ENCODE assay signal across 8 cellular contexts in the genomic region with DNA sequence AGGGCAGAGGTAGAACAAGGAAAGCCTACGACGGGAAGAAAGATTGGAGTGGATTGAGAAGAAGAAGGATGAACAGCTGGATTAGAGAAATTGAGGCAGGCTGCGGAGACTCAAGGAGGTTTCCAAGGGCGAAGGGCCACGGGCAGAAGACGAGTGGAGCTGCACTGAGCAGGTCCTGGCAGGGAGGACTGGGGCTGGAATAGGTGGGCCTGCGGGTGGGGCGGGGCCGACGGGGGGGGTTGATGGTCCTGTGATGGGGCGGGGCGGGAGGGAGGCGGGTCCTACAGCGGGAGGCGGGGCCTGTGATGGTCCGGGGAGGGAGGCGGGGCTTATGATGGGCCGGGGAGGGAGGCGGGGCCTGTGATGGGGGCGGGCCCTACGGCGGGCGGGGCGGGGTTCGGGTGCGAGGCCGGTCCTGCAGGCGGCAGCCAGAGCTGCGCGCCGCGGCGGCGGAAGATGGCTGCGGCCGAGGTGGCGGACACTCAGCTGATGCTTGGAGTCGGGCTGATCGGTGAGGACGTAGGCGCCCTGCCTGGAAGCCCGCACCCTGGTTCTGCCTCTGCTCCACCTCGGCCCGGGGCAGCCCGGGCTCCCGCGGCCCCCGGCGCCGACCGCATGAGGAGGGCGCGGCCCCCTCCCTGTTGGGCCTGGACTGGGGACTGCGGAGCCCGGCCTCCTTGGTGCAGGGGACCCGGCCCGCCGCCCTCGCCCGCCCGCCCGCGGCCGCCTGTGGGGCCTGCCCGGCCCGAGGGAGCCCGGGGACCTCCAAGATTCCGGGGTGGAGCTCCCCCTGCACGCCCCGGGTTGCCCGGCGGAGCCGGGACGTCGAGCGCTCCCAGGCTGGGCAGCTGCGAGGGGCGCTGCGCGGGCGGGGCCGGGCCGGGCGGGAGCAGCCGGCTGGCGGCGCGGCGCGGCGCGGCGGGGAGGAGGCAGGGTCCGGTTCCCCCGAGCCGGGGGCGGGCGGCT. TPM values are rescaled to one million over a fixed set of nuclear protein-coding genes. Genes with fewer than 3 reads are reported as not detected.
DNase-seq lines count a peak whose midpoint lies in the region; ATAC-seq and TF ChIP-seq lines count a peak whose summit lies in the region.

A gene with protein sequence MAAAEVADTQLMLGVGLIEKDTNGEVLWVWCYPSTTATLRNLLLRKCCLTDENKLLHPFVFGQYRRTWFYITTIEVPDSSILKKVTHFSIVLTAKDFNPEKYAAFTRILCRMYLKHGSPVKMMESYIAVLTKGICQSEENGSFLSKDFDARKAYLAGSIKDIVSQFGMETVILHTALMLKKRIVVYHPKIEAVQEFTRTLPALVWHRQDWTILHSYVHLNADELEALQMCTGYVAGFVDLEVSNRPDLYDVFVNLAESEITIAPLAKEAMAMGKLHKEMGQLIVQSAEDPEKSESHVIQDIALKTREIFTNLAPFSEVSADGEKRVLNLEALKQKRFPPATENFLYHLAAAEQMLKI (plus strand): TSS at position 427 of the 966 bp plus-strand sequence. CDS start 30 bp downstream, at position 457.

- peaks cover 16% of the 10 kb centered on the region for H3K4me1 ChIP-seq in CD8-positive, alpha-beta memory T cell (ENCODE audit: insufficient read depth, low read length)
- peaks cover 17% of the 10 kb centered on the region for H3K4me1 ChIP-seq in RWPE2 (ENCODE audit: insufficient read depth, poor library complexity, severe bottlenecking)
- peaks cover 0 to 13% (median 3%) of the 10 kb centered on the region in 3 donors for H3K4me1 ChIP-seq in gastroesophageal sphincter
- H3K4me1 ChIP-seq in neutrophil (ENCODE audit: control insufficient read depth in 1 of 2, insufficient read depth in 1 of 2, low read depth in 1 of 2, low read length in 1 of 2), result peaks cover 49 to 60% of the 10 kb centered on the region in 2 experiments

- TF ChIP-seq POLR2A in gastroesophageal sphincter (IDR thresholded peaks at IDR 0.05), result peak; percentile 60 to 85

- H3K36me3 ChIP-seq in CD8-positive, alpha-beta memory T cell (ENCODE audit: insufficient read depth, low read length), result no peaks in the 10 kb centered on the region
- H3K36me3 ChIP-seq in RWPE2 (ENCODE audit: low read depth) (peaks cover 25% of the 10 kb centered on the region), gastroesophageal sphincter (peaks cover 0 to 12% of the 10 kb centered on the region in 2 donors), neutrophil (peaks cover 10% of the 10 kb centered on the region)

- H3K9me3 Mint-ChIP-seq in CD8-positive, alpha-beta memory T cell, result no peaks in the 10 kb centered on the region
- H3K9me3 Mint-ChIP-seq in activated naive CD4-positive, alpha-beta T cell treated with anti-CD3 and anti-CD28 coated beads for 36 hours, result no peaks in the 10 kb centered on the region

- POLR2A ChIA-PET in CD8-positive, alpha-beta memory T cell (lab: Charles Lee), result interaction anchor here (0.8 to 2.9 kb wide), 10 partner anchors 9 to 103 kb away, joined by 3 to 21 read pairs (median 6); partner anchors contain the start of genes EIF3A and GRK5

- 0 to 27% methylated on average over 3 to 6 of the region's 98 CpGs for WGBS in gastroesophageal sphincter (ENCODE audit: low coverage in 1 of 2), 2 donors

- CTCF ChIA-PET in CD8-positive, alpha-beta memory T cell (lab: Charles Lee), result interaction anchor here (0.9 to 2.1 kb wide), 11 partner anchors 10 to 386 kb away, joined by 3 to 14 read pairs (median 4); partner anchors contain the start of gene EIF3A
- CTCF ChIA-PET in activated naive CD4-positive, alpha-beta T cell treated with anti-CD3 and anti-CD28 coated beads for 36 hours (lab: Charles Lee), result interaction anchor here (0.6 to 1.4 kb wide), 4 partner anchors 12 to 37 kb away, joined by 3 to 4 read pairs (median 4); no protein-coding TSS in a partner anchor

- no peaks in the 10 kb centered on the region for H3K9me3 ChIP-seq in CD8-positive, alpha-beta memory T cell (ENCODE audit: low read length)
- H3K9me3 ChIP-seq in RWPE2 (ENCODE audit: severe bottlenecking) (no peaks in the 10 kb centered on the region), gastroesophageal sphincter (no peaks in the 10 kb centered on the region), neutrophil (no peaks in the 10 kb centered on the region)

- peaks cover 0 to 8% (median 0%) of the 10 kb centered on the region in 3 donors for H3K36me3 Mint-ChIP-seq in CD8-positive, alpha-beta memory T cell
- H3K36me3 Mint-ChIP-seq in activated naive CD4-positive, alpha-beta T cell treated with anti-CD3 and anti-CD28 coated beads for 36 hours (ENCODE audit: low read depth), result peaks cover 5% of the 10 kb centered on the region

- H3K27ac Mint-ChIP-seq in CD8-positive, alpha-beta memory T cell, result peak within 1 kb of the TSS; percentile 30 to 95 (median 80)
- H3K27ac Mint-ChIP-seq in activated naive CD4-positive, alpha-beta T cell treated with anti-CD3 and anti-CD28 coated beads for 36 hours, result no peak within 1 kb of the TSS

- TF ChIP-seq EP300 in gastroesophageal sphincter (IDR thresholded peaks at IDR 0.05), result no peak

- peak; percentile 62 to 81 (median 72) for DNase-seq in CD8-positive, alpha-beta memory T cell
- DNase-seq in RWPE2 (ENCODE audit: low spot score), result peak; percentile 77
- DNase-seq in activated naive CD4-positive, alpha-beta T cell treated with anti-CD3 and anti-CD28 coated beads for 36 hours, result peak; percentile 81

- peak within 1 kb of the TSS; percentile 51 for H3K4me3 ChIP-seq in CD8-positive, alpha-beta memory T cell (ENCODE audit: low read length)
- peak within 1 kb of the TSS; percentile 90 for H3K4me3 ChIP-seq in RWPE2 (ENCODE audit: severe bottlenecking)
- peak within 1 kb of the TSS; percentile 66 to 91 for H3K4me3 ChIP-seq in gastroesophageal sphincter
- peak within 1 kb of the TSS; percentile 79 to 92 for H3K4me3 ChIP-seq in neutrophil (ENCODE audit: low read depth in 1 of 2, low read length in 1 of 2)

- H3K27ac ChIP-seq in CD8-positive, alpha-beta memory T cell (ENCODE audit: low read depth, low read length), result no peak within 1 kb of the TSS
- H3K27ac ChIP-seq in RWPE2 (ENCODE audit: poor library complexity, severe bottlenecking) (peak within 1 kb of the TSS; percentile 57), gastroesophageal sphincter (peak within 1 kb of the TSS; percentile 18 to 91 (median 86)), neutrophil (peak within 1 kb of the TSS; percentile 87)

- peaks cover 14 to 46% (median 38%) of the 10 kb centered on the region in 3 donors for H3K4me1 Mint-ChIP-seq in CD8-positive, alpha-beta memory T cell
- peaks cover 6% of the 10 kb centered on the region for H3K4me1 Mint-ChIP-seq in activated naive CD4-positive, alpha-beta T cell treated with anti-CD3 and anti-CD28 coated beads for 36 hours (ENCODE audit: low read depth)

- peak within 1 kb of the TSS; percentile 77 to 88 (median 82) for H3K4me3 Mint-ChIP-seq in CD8-positive, alpha-beta memory T cell
- H3K4me3 Mint-ChIP-seq in activated naive CD4-positive, alpha-beta T cell treated with anti-CD3 and anti-CD28 coated beads for 36 hours, result peak within 1 kb of the TSS; percentile 72

- TF ChIP-seq CTCF in RWPE2 (IDR thresholded peaks at IDR 0.05; ENCODE audit: poor library complexity, severe bottlenecking) (peak; percentile 16), gastroesophageal sphincter (IDR thresholded peaks at IDR 0.05) (no peak), neutrophil (IDR thresholded peaks at IDR 0.05) (peak; percentile 60), subcutaneous adipose tissue (IDR thresholded peaks at IDR 0.05; ENCODE audit: low read depth) (no peak)

- H3K27me3 Mint-ChIP-seq in CD8-positive, alpha-beta memory T cell, result no peaks in the 10 kb centered on the region
- no peaks in the 10 kb centered on the region for H3K27me3 Mint-ChIP-seq in activated naive CD4-positive, alpha-beta T cell treated with anti-CD3 and anti-CD28 coated beads for 36 hours (ENCODE audit: low read depth)

- ATAC-seq in GM19351 (IDR thresholded peaks at IDR 0.05; ENCODE audit: unreplicated experiment), result peak; percentile 76
- ATAC-seq in HG03469 (IDR thresholded peaks at IDR 0.05; ENCODE audit: unreplicated experiment), result peak; percentile 60
- peak; percentile 79 for ATAC-seq in RWPE2 (ENCODE audit: low read depth)
- ATAC-seq in gastroesophageal sphincter, result peak; percentile 87

- intact Hi-C loops in activated naive CD4-positive, alpha-beta T cell treated with anti-CD3 and anti-CD28 coated beads for 36 hours (cut with micrococcal nuclease), result loop anchor here (1.0 to 2.0 kb wide), 4 partner anchors 24 to 73 kb away; partner anchors contain the start of genes EIF3A and SFXN4

- no peaks in the 10 kb centered on the region for H3K27me3 ChIP-seq in CD8-positive, alpha-beta memory T cell (ENCODE audit: insufficient read depth, low read length, poor library complexity, severe bottlenecking)
- H3K27me3 ChIP-seq in RWPE2 (ENCODE audit: insufficient read depth, poor library complexity, severe bottlenecking) (no peaks in the 10 kb centered on the region), gastroesophageal sphincter (no peaks in the 10 kb centered on the region), neutrophil (no peaks in the 10 kb centered on the region)

RNA-seq across cellular contexts. Expression of the gene that starts here (rescaled TPM):
- total RNA-seq in CD8-positive, alpha-beta memory T cell, result 10 to 100 TPM; 23.8 to 24.8 TPM
- 51.0 TPM for polyA plus RNA-seq in CD8-positive, alpha-beta memory T cell
- 10 to 100 TPM; 16.9 to 17.6 TPM for total RNA-seq in activated naive CD4-positive, alpha-beta T cell treated with anti-CD3 and anti-CD28 coated beads for 36 hours
- total RNA-seq in gastroesophageal sphincter (10 to 100 TPM; 23.0 to 42.5 (median 30.2) TPM), subcutaneous adipose tissue (10 to 100 TPM; 68.2 to 77.5 (median 73.6) TPM)

Comparison
In these comparisons a context has a peak if more than half of its experiments do, and no peak if none do; other contexts are left out.
1. CTCF ChIP-seq: peak in RWPE2 (single experiment) and neutrophil (single experiment); none in gastroesophageal sphincter (0 of 4) and subcutaneous adipose tissue (single experiment).
2. Peak in every context shown above with its lines, with median percentiles within 50 percentile points of each other: DNase-seq, H3K4me3 ChIP-seq and ATAC-seq.